21 cellular contexts compared by ENCODE assay signal in the genomic region with DNA sequence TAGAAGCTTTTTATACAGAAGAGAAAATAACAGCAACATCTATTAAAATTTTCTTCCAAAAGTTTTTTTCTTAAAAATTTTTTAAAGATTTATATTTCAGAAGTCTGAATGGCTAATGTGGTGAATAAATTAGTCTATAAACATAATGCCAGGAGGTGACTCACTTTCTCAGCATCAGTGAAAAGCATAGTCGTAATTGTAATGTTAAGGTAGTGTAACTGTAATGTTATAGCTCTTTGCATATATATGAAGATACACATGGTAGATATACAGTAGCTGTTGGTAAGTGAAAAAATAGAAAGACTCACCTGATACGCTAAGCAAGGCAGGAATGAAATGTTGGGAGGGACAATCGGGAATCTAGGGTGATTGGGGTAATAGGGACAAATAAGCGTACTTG.
"Had no signal": no experiment of that assay in that cellular context is flagged by ENCODE, and none has a peak within 500 bp of the region (broad histone marks: within the 10 kb centered on the region; RNA-seq: fewer than 3 reads in every experiment).

No MANE protein-coding gene starts in this region.

- H3K27ac ChIP-seq: RWPE1 had no signal

- DNase-seq: IMR-90, Karpas-422, KG1, MM.1S, NCI-H1092 treated with DMSO at 0.1 percent for 48 hours, NCI-H1436, NCI-H187, NCI-H2029, NCI-H2081 treated with DMSO at 0.1 percent for 48 hours, NCI-H2171, NCI-H226, NCI-H446, NCI-H510A, NCI-H524 treated with DMSO at 0.1 percent for 48 hours, NCI-H69, NCI-H774, SHP77, SK-N-SH had no signal

- ATAC-seq: HepG2, Panc1 had no signal

- H3K9me3 ChIP-seq: SK-N-SH had no signal

- H3K9me2 ChIP-seq: SK-N-SH had no signal

- H3K9ac ChIP-seq: SK-N-SH had no signal

- H3K4me2 ChIP-seq: SK-N-SH had no signal
